12 cellular contexts compared by ENCODE assay signal in genomic region chr5:143887901-143888648, GRCh38.
DNase-seq lines count a peak whose midpoint lies in the region; ATAC-seq, FAIRE-seq and TF ChIP-seq lines count a peak whose summit lies in the region.
"Had no signal": no experiment of that assay in that cellular context is flagged by ENCODE, and none has a peak within 500 bp of the region (broad histone marks: within the 10 kb centered on the region; RNA-seq: fewer than 3 reads in every experiment).

No MANE protein-coding gene starts in this region.

- peak overlapping the region; percentile 81 for H2AFZ ChIP-seq in ACC112 (ENCODE audit: low read length, unreplicated experiment)
- H2AFZ ChIP-seq: PC-9 had no signal

- H3K4me1 ChIP-seq in ACC112 (ENCODE audit: control insufficient read depth, insufficient read depth, low read length, unreplicated experiment) (peaks cover 27% of the 10 kb centered on the region), mesodermal cell (ENCODE audit: control insufficient read depth, insufficient read depth, low read length, poor library complexity, severe bottlenecking) (peaks cover 13% of the 10 kb centered on the region), SJCRH30 (peaks cover 10% of the 10 kb centered on the region; the same call in 1 of the 2 replicates)

- ATAC-seq in natural killer cell (no peak), HG03108 (IDR thresholded peaks at IDR 0.05; ENCODE audit: unreplicated experiment) (no peak)
- ATAC-seq: activated T-cell treated with anti-CD3 and anti-CD28 coated beads, Interleukin-2, amount 50 U/mL, for 72 hours had no signal

- BruUV-seq in Calu3 (replicated peaks; lab: Mats Ljungman, UMichigan): no TSS peak

- H3K4me1 Mint-ChIP-seq in Calu3 (ENCODE audit: low read depth, unreplicated experiment) (no peaks in the 10 kb centered on the region), natural killer cell (no peaks in the 10 kb centered on the region)
- H3K4me1 Mint-ChIP-seq: CD4-positive, CD25-positive, alpha-beta regulatory T cell had no signal

- H3K36me3 ChIP-seq in ACC112 (ENCODE audit: insufficient read depth, low read length) (no peaks in the 10 kb centered on the region), mesodermal cell (ENCODE audit: control insufficient read depth, insufficient read depth, low read length) (no peaks in the 10 kb centered on the region), SJCRH30 (no peaks in the 10 kb centered on the region)

- peak; percentile 75 for FAIRE-seq in H54 (lab: Jason Lieb, UNC)

- H3K27ac ChIP-seq in ACC112 (ENCODE audit: low read depth, low read length) (peak overlapping the region; percentile 41), mesodermal cell (ENCODE audit: low read depth, low read length, severe bottlenecking) (peak overlapping the region; percentile 85), SJCRH30 (no peak overlapping the region)
- H3K27ac ChIP-seq: PC-9 had no signal

- intact Hi-C loops in Calu3 (cut with micrococcal nuclease; ENCODE audit: unreplicated experiment): no loop called here
- intact Hi-C loops in natural killer cell (cut with micrococcal nuclease): no loop called here

- H3K27ac Mint-ChIP-seq in Calu3 (ENCODE audit: unreplicated experiment) (no peak overlapping the region), natural killer cell (no peak overlapping the region)
- H3K27ac Mint-ChIP-seq: activated T-cell treated with anti-CD3 and anti-CD28 coated beads, Interleukin-2, amount 50 U/mL, for 72 hours; CD4-positive, CD25-positive, alpha-beta regulatory T cell had no signal

- no peaks in the 10 kb centered on the region for H3K79me2 ChIP-seq in ACC112 (ENCODE audit: control insufficient read depth, insufficient read depth, low read length, unreplicated experiment)

- no peaks in the 10 kb centered on the region for H3K27me3 ChIP-seq in ACC112 (ENCODE audit: insufficient read depth, low read length)
- H3K27me3 ChIP-seq in SJCRH30: no peaks in the 10 kb centered on the region

- H3K4me3 ChIP-seq in ACC112 (ENCODE audit: low read depth, low read length): no peak overlapping the region
- no peak overlapping the region for H3K4me3 ChIP-seq in mesodermal cell (ENCODE audit: extremely low read depth, insufficient read depth, low read length, poor library complexity, severe bottlenecking)
- H3K4me3 ChIP-seq in SJCRH30: no peak overlapping the region
- H3K4me3 ChIP-seq: PC-9 had no signal

- TF ChIP-seq CTCF in Calu3 (IDR thresholded peaks at IDR 0.05; ENCODE audit: unreplicated experiment) (no peak), natural killer cell (IDR thresholded peaks at IDR 0.05) (no peak)

- 83% methylated on average over 1 of the region's 5 CpGs; no CpG with 5 or more reads in 1 of the 2 experiments for whole genome bisulfite sequencing in mesodermal cell (ENCODE audit: insufficient coverage in 2 of 2), 2 experiments

- H3K27me3 Mint-ChIP-seq in Calu3 (ENCODE audit: unreplicated experiment): no peaks in the 10 kb centered on the region
- peaks cover 20 to 68% of the 10 kb centered on the region in 2 donors for H3K27me3 Mint-ChIP-seq in natural killer cell (ENCODE audit: low read depth in 2 of 2)

- DNase-seq in H54 (ENCODE audit: insufficient read length, low spot score) (peak; percentile 19), astrocyte of the hippocampus (ENCODE audit: low read depth, low spot score) (peak; percentile 52), Calu3 (no peak), natural killer cell (no peak), SJCRH30 (no peak)
- DNase-seq: activated T-cell treated with anti-CD3 and anti-CD28 coated beads, Interleukin-2, amount 50 U/mL, for 72 hours; CD4-positive, CD25-positive, alpha-beta regulatory T cell; MM.1S had no signal

- CTCF ChIA-PET in Calu3 (lab: Charles Lee): no interaction called here

- H3K4me3 Mint-ChIP-seq in Calu3 (ENCODE audit: low read depth, unreplicated experiment): no peak overlapping the region
- no peak overlapping the region for H3K4me3 Mint-ChIP-seq in natural killer cell
- H3K4me3 Mint-ChIP-seq: activated T-cell treated with anti-CD3 and anti-CD28 coated beads, Interleukin-2, amount 50 U/mL, for 72 hours; CD4-positive, CD25-positive, alpha-beta regulatory T cell had no signal

- no peak for TF ChIP-seq POLR2A in H54 (IDR thresholded peaks at IDR 0.05; ENCODE audit: low read depth, low read length)

- no peaks in the 10 kb centered on the region for H3K9me3 ChIP-seq in mesodermal cell (ENCODE audit: control insufficient read depth, low read length)
- no peaks in the 10 kb centered on the region for H3K9me3 ChIP-seq in SJCRH30 (replicated peaks)

- H3K36me3 Mint-ChIP-seq in Calu3 (ENCODE audit: insufficient read depth, unreplicated experiment): no peaks in the 10 kb centered on the region
- H3K36me3 Mint-ChIP-seq in natural killer cell: no peaks in the 10 kb centered on the region
- H3K36me3 Mint-ChIP-seq: CD4-positive, CD25-positive, alpha-beta regulatory T cell had no signal

- H3K9me3 Mint-ChIP-seq in Calu3 (ENCODE audit: low read depth, unreplicated experiment): peaks cover 2% of the 10 kb centered on the region
- H3K9me3 Mint-ChIP-seq in natural killer cell: no peaks in the 10 kb centered on the region
- H3K9me3 Mint-ChIP-seq: activated T-cell treated with anti-CD3 and anti-CD28 coated beads, Interleukin-2, amount 50 U/mL, for 72 hours; CD4-positive, CD25-positive, alpha-beta regulatory T cell had no signal

Comparison
In these comparisons a context has a peak if more than half of its experiments do, and no peak if none do; other contexts are left out.
1. DNase-seq: peak in H54 (single experiment) and astrocyte of the hippocampus (single experiment); none in Calu3 (single experiment), natural killer cell (single experiment) and SJCRH30 (0 of 2).